8 cellular contexts compared by ENCODE assay signal in genomic region chr15:63860161-63860954, GRCh38. TPM values are rescaled to one million over a fixed set of nuclear protein-coding genes. Genes with fewer than 3 reads are reported as not detected.
DNase-seq lines count a peak whose midpoint lies in the region; ATAC-seq, FAIRE-seq and TF ChIP-seq lines count a peak whose summit lies in the region.

No MANE protein-coding gene starts in this region.

- peak overlapping the region; percentile 66 for H3K4me2 ChIP-seq in GM12878 (ENCODE audit: control insufficient read depth, insufficient read depth)

- no peaks in the 10 kb centered on the region for H3K27me3 ChIP-seq in GM12878 (replicated peaks in 1 of 2; ENCODE audit: control insufficient read depth in 2 of 2, insufficient read depth in 2 of 2, low read length in 1 of 2)

- CTCF ChIA-PET in GM12878 (lab: Yijun Ruan, JAX): interaction anchor here (0.7 to 3.8 kb wide), 9 partner anchors 9 to 149 kb away, joined by 3 to 14 read pairs (median 3); no protein-coding TSS in a partner anchor

- peak; percentile 39 for DNase-seq in activated CD4-positive, CD25-positive, alpha-beta regulatory T cell treated with anti-CD3 and anti-CD28 coated beads, Interleukin-2, amount 50 U/mL, for 72 hours
- DNase-seq in GM12878 (ENCODE audit: low read depth, low spot score): no peak
- peak; percentile 4 to 28 for DNase-seq in stimulated activated CD8-positive, alpha-beta memory T cell treated with anti-CD3 and anti-CD28 coated beads, Interleukin-2, amount 100 ng/mL, for 48 hours (ENCODE audit: low read depth in 2 of 2)
- no peak for DNase-seq in NCI-H2227 treated with DMSO at 0.1 percent for 48 hours (lab: John Stamatoyannopoulos, UW)
- no peak for DNase-seq in EL

- no peaks in the 10 kb centered on the region for H3K79me2 ChIP-seq in GM12878 (ENCODE audit: control insufficient read depth, insufficient read depth, low read length)

- SMC1A ChIA-PET in GM12878 (lab: Charles Lee; ENCODE audit: uncharacterized antibody, unreplicated experiment): interaction anchor here (0.6 to 3.8 kb wide), 11 partner anchors 9 to 194 kb away, joined by 3 to 16 read pairs (median 5); no protein-coding TSS in a partner anchor

- no peak for TF ChIP-seq CTCF in GM12878 (IDR thresholded peaks at IDR 0.05 in 2 of 3, conservative IDR thresholded peaks at IDR 0.05 in 1 of 3; ENCODE audit: control insufficient read depth in 2 of 3, extremely low read depth in 1 of 3, insufficient read depth in 1 of 3, low read depth in 3 of 3, low read length in 3 of 3)

- TF ChIP-seq EP300 in GM12878 (IDR thresholded peaks at IDR 0.05; ENCODE audit: borderline replicate concordance in 1 of 2, control insufficient read depth in 1 of 2, low read depth in 2 of 2, low read length in 2 of 2): no peak

- peaks cover 9% of the 10 kb centered on the region for H3K4me1 ChIP-seq in GM12878 (ENCODE audit: control insufficient read depth, insufficient read depth, low read length)

- H4K20me1 ChIP-seq in GM12878 (ENCODE audit: control insufficient read depth, insufficient read depth): no peaks in the 10 kb centered on the region

- H2AFZ ChIP-seq in GM12878 (ENCODE audit: control insufficient read depth, low read depth, low read length): peak overlapping the region; percentile 71

- intact Hi-C loops in GM12878 (cut with micrococcal nuclease; ENCODE audit: unreplicated experiment): no loop called here

- no peak overlapping the region for H3K4me3 ChIP-seq in GM12878

- FAIRE-seq in GM12878 (lab: Jason Lieb, UNC): peak; percentile 59

- 49% methylated on average over 5 of the region's 5 CpGs for WGBS in GM12878 (ENCODE audit: insufficient coverage, insufficient replicate concordance, low lambda C conversion rate, missing lambda C conversion rate)

- no peaks in the 10 kb centered on the region for H3K9me3 ChIP-seq in GM12878 (replicated peaks; ENCODE audit: control insufficient read depth, insufficient read depth, low read length)

- ATAC-seq in HG03432 (IDR thresholded peaks at IDR 0.05; ENCODE audit: unreplicated experiment) (peak; percentile 62), GM12878 (no peak), GM19328 (IDR thresholded peaks at IDR 0.05; ENCODE audit: unreplicated experiment) (no peak), GM21786 (IDR thresholded peaks at IDR 0.05; ENCODE audit: unreplicated experiment) (no peak)

- peak overlapping the region; percentile 31 for H3K27ac ChIP-seq in GM12878 (ENCODE audit: control insufficient read depth, insufficient read depth)

- TF ChIP-seq POLR2A in GM12878 (IDR thresholded peaks at IDR 0.05; ENCODE audit: low read depth, low read length): no peak

- H3K36me3 ChIP-seq in GM12878 (ENCODE audit: control insufficient read depth in 2 of 2, insufficient read depth in 2 of 2, low read length in 1 of 2): no peaks in the 10 kb centered on the region

- BruUV-seq in GM12878 (replicated peaks; lab: Mats Ljungman, UMichigan): no TSS peak

- in situ Hi-C loops in GM12878 (cut with MboI): no loop called here

- RAD21 ChIA-PET in GM12878 (lab: Charles Lee; ENCODE audit: unreplicated experiment): interaction anchor here (0.6 to 1.0 kb wide), 2 partner anchors 18 to 709 kb away, joined by 3 read pairs; no protein-coding TSS in a partner anchor

- TF ChIP-seq RAD21 in GM12878 (IDR thresholded peaks at IDR 0.05; ENCODE audit: insufficient read depth, low read depth, low read length): no peak

- peak overlapping the region; percentile 16 for H3K9ac ChIP-seq in GM12878 (ENCODE audit: control insufficient read depth, insufficient read depth, low read length)

- POLR2A ChIA-PET in GM12878 (lab: Charles Lee): interaction anchor here (0.5 to 2.1 kb wide), 6 partner anchors 8 to 398 kb away, joined by 4 to 10 read pairs (median 5); no protein-coding TSS in a partner anchor

TF ChIP-seq in GM12878, 131 proteins besides CTCF, POLR2A, EP300 and RAD21:
- TF ChIP-seq TCF12 (IDR thresholded peaks at IDR 0.05; ENCODE audit: low read depth, low read length) (peak; percentile 54; the same call in 1 of the 2 replicates), NR2C1 (IDR thresholded peaks at IDR 0.05) (no peak)

RNA-seq across cellular contexts. Expression of gene HERC1, which starts 26.6 kb away (rescaled TPM):
- total RNA-seq in GM12878 (2013; cell fraction: nucleolus; rRNA removed): 561 and 573 TPM in 2 replicates
- total RNA-seq in GM12878 (2014; rRNA removed) (80.5 and 83.3 TPM in 2 replicates), GM12878 (2014; rRNA removed; fragmentation: Illumina TruSeq; extraction: Trizol) (62.3 and 68.2 TPM in 2 replicates), GM12878 (2021) (73.4 and 78.6 TPM in 2 replicates)
- polyA plus RNA-seq in GM12878 (2011; ENCODE audit: low read depth): 23.1 TPM
- polyA plus RNA-seq in GM12878 (2011; rRNA removed) (28.8 and 38.2 TPM in 2 replicates), GM12878 (2014; fragmentation: Illumina TruSeq; extraction: Trizol) (56.2 and 59.5 TPM in 2 replicates), GM12878 (2014; fragmentation: Nextera tagmentation; extraction: Ambion mirVana) (10 to 100 TPM; 11.3 to 21.1 TPM), GM12878 (2014; rRNA removed) (53.8 and 55.0 TPM in 2 replicates), GM12878 (2016; fragmentation: Nextera tagmentation; extraction: Ambion mirVana) (10 to 100 TPM; 28.9 to 29.4 TPM)
- 44.2 and 56.0 TPM in 2 replicates for polyA plus RNA-seq in GM12878 (2011; cell fraction: cytosol; rRNA removed)
- 133 TPM in 2 replicates for polyA plus RNA-seq in GM12878 (2011; cell fraction: nucleus; rRNA removed)
- polyA plus RNA-seq in GM12878 (2012): 37.2 and 52.5 TPM in 2 replicates
- polyA minus RNA-seq in GM12878 (2011; rRNA and poly(A)+ RNA removed): 113 and 115 TPM in 2 replicates
- polyA minus RNA-seq in GM12878 (2011; cell fraction: cytosol; rRNA and poly(A)+ RNA removed): 43.2 and 52.2 TPM in 2 replicates
- 70.1 and 128 TPM in 2 replicates for polyA minus RNA-seq in GM12878 (2011; cell fraction: nucleus; rRNA and poly(A)+ RNA removed)

Comparison
In these comparisons a context has a peak if more than half of its experiments do, and no peak if none do; other contexts are left out.
1. DNase-seq: peak in activated CD4-positive, CD25-positive, alpha-beta regulatory T cell treated with anti-CD3 and anti-CD28 coated beads, Interleukin-2, amount 50 U/mL, for 72 hours (single experiment) and stimulated activated CD8-positive, alpha-beta memory T cell treated with anti-CD3 and anti-CD28 coated beads, Interleukin-2, amount 100 ng/mL, for 48 hours (2 of 2); none in GM12878 (single experiment), NCI-H2227 treated with DMSO at 0.1 percent for 48 hours (single experiment) and EL (single experiment).